ENCODE assay signal across 8 cellular contexts in the genomic region with DNA sequence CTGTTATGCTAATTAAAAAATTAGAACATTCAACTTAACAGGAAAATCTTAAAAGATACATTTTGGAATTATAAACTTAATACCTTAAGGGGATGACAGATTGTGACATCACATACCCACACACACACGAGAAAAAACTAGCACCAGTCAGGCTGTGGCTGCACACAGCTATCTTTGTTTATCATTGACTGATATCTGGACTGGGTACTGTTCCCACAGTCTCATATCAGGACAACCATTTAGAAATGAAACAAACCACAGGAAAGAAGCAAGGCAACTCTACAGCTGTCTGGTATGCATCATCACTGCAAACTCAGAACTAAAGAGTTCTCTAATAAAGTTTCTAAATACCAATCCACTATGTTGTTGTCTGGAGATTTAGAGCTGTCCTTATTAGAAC.
DNase-seq lines count a peak whose midpoint lies in the region; ATAC-seq and TF ChIP-seq lines count a peak whose summit lies in the region.

No MANE protein-coding gene starts in this region.

- H3K9me3 ChIP-seq in AG04450 (ENCODE audit: control insufficient read depth, insufficient read depth, low read length) = no peaks in the 10 kb centered on the region

- POLR2A ChIA-PET in AG04450 (lab: Yijun Ruan, JAX) = interaction anchor here (0.6 kb wide), 1 partner anchor 249 kb away, joined by 3 read pairs; no protein-coding TSS in a partner anchor

- no peaks in the 10 kb centered on the region for H3K27me3 ChIP-seq in AG04450 (ENCODE audit: control insufficient read depth, insufficient read depth, low read length)

- H3K27ac ChIP-seq in AG04450 (ENCODE audit: low read depth, low read length) = no peak overlapping the region

- DNase-seq in AG04450 (ENCODE audit: low read depth, low spot score) = peak; percentile 23
- peak; percentile 62 for DNase-seq in astrocyte of the hippocampus (ENCODE audit: low read depth, low spot score)
- no peak for DNase-seq in middle frontal gyrus (ENCODE audit: extremely low spot score, low spot score)
- DNase-seq in NCI-H69 (lab: John Stamatoyannopoulos, UW) = no peak
- no peak for DNase-seq in A172 (ENCODE audit: low spot score)
- no peak for DNase-seq in OCI-M2 (lab: John Stamatoyannopoulos, UW; ENCODE audit: unreplicated experiment)

- ATAC-seq in GM18909 (IDR thresholded peaks at IDR 0.05; ENCODE audit: poor library complexity, unreplicated experiment) (peak; percentile 82), HG03097 (IDR thresholded peaks at IDR 0.05; ENCODE audit: low FRiP score, unreplicated experiment) (peak; percentile 79)

- no peak overlapping the region for H3K4me3 ChIP-seq in AG04450 (ENCODE audit: low read depth, low read length)

- CTCF ChIA-PET in AG04450 (lab: Charles Lee) = interaction anchor here (0.5 kb wide), 1 partner anchor 698 kb away, joined by 4 read pairs; no protein-coding TSS in a partner anchor

- no peak for TF ChIP-seq CTCF in AG04450 (IDR thresholded peaks at IDR 0.05; ENCODE audit: low read depth, low read length)

Comparison
In these comparisons a context has a peak if more than half of its experiments do, and no peak if none do; other contexts are left out.
1. DNase-seq: peak in AG04450 (single experiment) and astrocyte of the hippocampus (single experiment); none in middle frontal gyrus (single experiment), NCI-H69 (single experiment), A172 (single experiment) and OCI-M2 (single experiment).